In the genomic region with DNA sequence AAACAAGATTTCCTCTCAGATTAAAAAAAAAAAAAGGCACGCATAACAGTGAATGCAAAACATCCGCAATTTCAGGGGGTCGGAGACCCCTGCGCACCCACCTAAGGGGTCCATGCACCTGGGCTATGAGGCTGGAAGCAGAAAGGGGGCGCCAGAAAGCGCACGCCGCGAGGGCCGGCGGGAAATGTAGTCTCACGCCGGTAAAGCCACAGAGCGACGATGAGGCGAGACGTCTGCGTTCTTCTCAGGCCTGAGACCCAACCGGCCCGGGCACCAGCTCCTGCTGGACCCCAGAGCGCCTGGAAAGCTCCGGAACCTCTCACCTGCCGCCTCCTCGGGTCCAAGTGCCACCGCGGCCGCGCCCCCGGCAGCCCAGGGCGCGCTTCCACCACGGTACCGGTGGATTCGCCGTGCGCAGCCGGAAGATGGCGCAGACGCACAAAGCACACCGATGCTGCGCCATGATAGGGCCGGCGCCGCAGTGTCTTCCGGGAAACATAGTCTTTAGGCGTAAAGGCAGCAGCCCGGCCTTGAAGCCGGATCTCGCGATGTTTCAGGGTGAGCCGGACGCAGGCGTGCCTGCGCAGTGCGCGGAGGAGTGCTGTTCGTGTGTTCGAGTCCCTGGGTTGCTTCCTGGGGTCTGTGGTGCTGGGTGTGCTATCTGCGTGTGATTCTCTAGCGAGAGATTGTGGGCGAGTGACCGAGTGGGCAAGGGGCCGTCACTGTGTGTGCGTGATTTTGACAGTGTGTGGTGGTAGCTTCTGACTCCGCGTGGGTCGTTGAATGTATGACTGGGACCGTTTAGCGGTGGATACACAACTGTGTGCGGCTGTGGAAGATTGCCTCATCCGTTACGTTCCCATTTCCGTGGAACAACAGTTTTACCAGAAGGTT, we compare ENCODE assay signal across 8 cellular contexts. TPM values are rescaled to one million over a fixed set of nuclear protein-coding genes. Genes with fewer than 3 reads are reported as not detected.
DNase-seq lines count a peak whose midpoint lies in the region; ATAC-seq and TF ChIP-seq lines count a peak whose summit lies in the region.

Gene ZNF582, minus strand, starts transcription at position 416 of the 894 bp plus-strand sequence. CDS start 1,782 bp downstream, outside the sequence.

- peak within 1 kb of the TSS; percentile 98 for H3K27ac Mint-ChIP-seq in activated T-cell treated with anti-CD3 and anti-CD28 coated beads, Interleukin-2, amount 50 U/mL, for 24 hours

- TF ChIP-seq CTCF in esophagus muscularis mucosa (IDR thresholded peaks at IDR 0.05): peak; percentile 74 to 80 (median 74)

- H3K4me1 ChIP-seq in BLaER1 treated with 17β-estradiol and CSF1 and Interleukin-3, amounts not matched to agents 10 nM and 100 nM: peaks cover 0 to 11% (median 0%) of the 10 kb centered on the region in 10 experiments; a peak in 5 of 20 replicates
- H3K4me1 ChIP-seq in esophagus muscularis mucosa (peaks cover 7 to 15% (median 11%) of the 10 kb centered on the region in 4 donors), muscle layer of colon (ENCODE audit: insufficient read depth, low read length) (peaks cover 4% of the 10 kb centered on the region)

- H3K27ac ChIP-seq in BLaER1 treated with 17β-estradiol and CSF1 and Interleukin-3, amounts not matched to agents 10 nM and 100 nM: peak within 1 kb of the TSS; percentile 89 to 97 (median 95)
- peak within 1 kb of the TSS; percentile 86 to 95 (median 92) for H3K27ac ChIP-seq in esophagus muscularis mucosa (replicated peaks in 1 of 4)
- H3K27ac ChIP-seq in muscle layer of colon (ENCODE audit: low read depth, low read length): peak within 1 kb of the TSS; percentile 64

- H3K4me3 ChIP-seq in BLaER1 treated with 17β-estradiol and CSF1 and Interleukin-3, amounts not matched to agents 10 nM and 100 nM: peak within 1 kb of the TSS; percentile 61 to 82 (median 72)
- H3K4me3 ChIP-seq in esophagus muscularis mucosa: peak within 1 kb of the TSS; percentile 66 to 84 (median 75)
- peak within 1 kb of the TSS; percentile 66 to 96 for H3K4me3 ChIP-seq in muscle layer of colon (ENCODE audit: low read depth in 1 of 2, low read length in 2 of 2)

- DNase-seq in GM19240 (ENCODE audit: insufficient read length, low spot score): peak; percentile 62
- peak; percentile 81 for DNase-seq in NOMO-1 treated with DMSO at 0.1 percent for 48 hours (lab: John Stamatoyannopoulos, UW; ENCODE audit: unreplicated experiment)
- DNase-seq in activated T-cell treated with anti-CD3 and anti-CD28 coated beads, Interleukin-2, amount 50 U/mL, for 24 hours: peak; percentile 92
- DNase-seq in esophagus muscularis mucosa (ENCODE audit: extremely low spot score): peak; percentile 97
- DNase-seq in stimulated activated CD8-positive, alpha-beta memory T cell treated with anti-CD3 and anti-CD28 coated beads, Interleukin-7, amount 100 ng/mL, for 1 hour (ENCODE audit: low read depth in 2 of 2): peak; percentile 74 to 78

- intact Hi-C loops in esophagus muscularis mucosa (cut with DNase I): loop anchor here (10.0 kb wide), 1 partner anchor 171 kb away; the partner anchor contains the start of gene ZNF470

- peaks cover 86% of the 10 kb centered on the region for H3K36me3 Mint-ChIP-seq in activated T-cell treated with anti-CD3 and anti-CD28 coated beads, Interleukin-2, amount 50 U/mL, for 24 hours (ENCODE audit: low read depth)

- H3K36me3 ChIP-seq in BLaER1 treated with 17β-estradiol and CSF1 and Interleukin-3, amounts not matched to agents 10 nM and 100 nM: peaks cover 32 to 61% (median 49%) of the 10 kb centered on the region in 11 experiments
- H3K36me3 ChIP-seq in esophagus muscularis mucosa: peaks cover 15 to 37% (median 32%) of the 10 kb centered on the region in 4 donors
- H3K36me3 ChIP-seq in muscle layer of colon (ENCODE audit: insufficient read depth, low read length): peaks cover 9% of the 10 kb centered on the region

- H3K4me2 ChIP-seq in BLaER1 treated with 17β-estradiol and CSF1 and Interleukin-3, amounts not matched to agents 10 nM and 100 nM: peak within 1 kb of the TSS; percentile 37 to 70 (median 66)

- H3K9ac ChIP-seq in BLaER1 treated with 17β-estradiol and CSF1 and Interleukin-3, amounts not matched to agents 10 nM and 100 nM: peak within 1 kb of the TSS; percentile 90 to 97 (median 95)
- H3K9ac ChIP-seq in muscle layer of colon (ENCODE audit: low read length): peak within 1 kb of the TSS; percentile 5

- 2% methylated on average over 51 of the region's 73 CpGs for WGBS in esophagus muscularis mucosa

- TF ChIP-seq POLR2A in esophagus muscularis mucosa (IDR thresholded peaks at IDR 0.05; ENCODE audit: low read depth): no peak

- H3K9me3 ChIP-seq in BLaER1 treated with 17β-estradiol and CSF1 and Interleukin-3, amounts not matched to agents 10 nM and 100 nM (replicated peaks in 1 of 11): peaks cover 61 to 96% (median 76%) of the 10 kb centered on the region in 11 experiments
- H3K9me3 ChIP-seq in esophagus muscularis mucosa (peaks cover 0 to 17% (median 4%) of the 10 kb centered on the region in 4 donors), muscle layer of colon (ENCODE audit: low read length) (peaks cover 3% of the 10 kb centered on the region)

- no peaks in the 10 kb centered on the region for H4K20me1 ChIP-seq in BLaER1 treated with 17β-estradiol and CSF1 and Interleukin-3, amounts not matched to agents 10 nM and 100 nM

- peaks cover 16% of the 10 kb centered on the region for H3K4me1 Mint-ChIP-seq in activated T-cell treated with anti-CD3 and anti-CD28 coated beads, Interleukin-2, amount 50 U/mL, for 24 hours (ENCODE audit: low read depth)

- no peaks in the 10 kb centered on the region for H3K27me3 Mint-ChIP-seq in activated T-cell treated with anti-CD3 and anti-CD28 coated beads, Interleukin-2, amount 50 U/mL, for 24 hours

- H3K9me3 Mint-ChIP-seq in activated T-cell treated with anti-CD3 and anti-CD28 coated beads, Interleukin-2, amount 50 U/mL, for 24 hours: peaks cover 76% of the 10 kb centered on the region

- H3K4me3 Mint-ChIP-seq in activated T-cell treated with anti-CD3 and anti-CD28 coated beads, Interleukin-2, amount 50 U/mL, for 24 hours: peak within 1 kb of the TSS; percentile 85

- no peak for TF ChIP-seq EP300 in esophagus muscularis mucosa (IDR thresholded peaks at IDR 0.05)

- ATAC-seq in HG03520 (IDR thresholded peaks at IDR 0.05; ENCODE audit: unreplicated experiment): peak; percentile 87

- no peaks in the 10 kb centered on the region for H3K27me3 ChIP-seq in BLaER1 treated with 17β-estradiol and CSF1 and Interleukin-3, amounts not matched to agents 10 nM and 100 nM
- no peaks in the 10 kb centered on the region for H3K27me3 ChIP-seq in esophagus muscularis mucosa
- no peaks in the 10 kb centered on the region for H3K27me3 ChIP-seq in muscle layer of colon (ENCODE audit: control insufficient read depth in 1 of 2, insufficient read depth in 2 of 2, low read length in 2 of 2)

RNA-seq across cellular contexts. Expression of gene ZNF582, which starts in this region (rescaled TPM):
- total RNA-seq in esophagus muscularis mucosa: 1 to 10 TPM; 4.1 to 5.5 (median 4.8) TPM

Comparison
In these comparisons a context has a peak if more than half of its experiments do, and no peak if none do; other contexts are left out.
1. Peak in every context shown above with its lines: DNase-seq, ATAC-seq, H3K4me3 ChIP-seq and H3K27ac ChIP-seq.